Comparison of ENCODE assay signal across 8 cellular contexts in the genomic region with DNA sequence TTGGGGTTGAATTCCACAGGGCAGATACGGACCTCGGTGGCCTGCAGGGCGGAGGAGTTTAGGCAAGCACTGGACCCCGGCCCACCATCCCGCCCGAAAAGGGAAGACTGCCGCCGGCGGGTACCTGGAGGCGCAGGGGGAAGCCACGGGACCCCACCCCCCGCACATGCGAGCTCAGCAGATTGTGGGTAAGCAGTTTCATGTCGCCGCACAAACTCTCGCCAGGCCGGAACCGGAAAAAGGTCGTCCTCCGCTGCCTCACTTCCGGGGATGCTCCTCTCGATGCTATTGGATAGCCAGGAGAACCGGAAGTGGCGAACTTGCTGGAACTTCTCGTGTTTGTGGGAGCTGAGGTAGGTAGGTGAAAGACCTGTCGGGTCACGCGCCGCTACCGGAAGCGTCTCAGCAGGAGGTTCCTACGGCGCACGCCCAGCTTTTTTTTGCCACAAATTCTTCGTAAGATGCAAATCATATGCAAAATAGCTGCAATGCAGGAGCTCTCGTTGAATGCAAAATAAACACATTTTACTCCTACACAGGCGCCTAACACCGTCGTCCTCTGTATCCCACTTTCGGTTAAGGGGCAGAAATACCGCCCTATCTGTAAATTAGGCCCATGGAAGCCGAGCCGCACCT. TPM values are rescaled to one million over a fixed set of nuclear protein-coding genes. Genes with fewer than 3 reads are reported as not detected.
DNase-seq lines count a peak whose midpoint lies in the region; ATAC-seq, FAIRE-seq and TF ChIP-seq lines count a peak whose summit lies in the region.

A gene (minus strand): TSS at position 235 of the 636 bp plus-strand sequence. CDS start 33 bp downstream, at position 202.

- no peak within 1 kb of the TSS for H2AFZ ChIP-seq in OCI-LY1 (ENCODE audit: low read length)

- POLR2A ChIA-PET in Caco-2 (lab: Charles Lee): interaction anchor here (0.5 to 2.6 kb wide), 37 partner anchors 12 to 1192 kb away, joined by 3 to 86 read pairs (median 6); a partner anchor contains a TSS

- H3K9me2 ChIP-seq in OCI-LY1 (ENCODE audit: low read depth, low read length): no peaks in the 10 kb centered on the region

- no peaks in the 10 kb centered on the region for H4K20me1 ChIP-seq in OCI-LY1 (ENCODE audit: insufficient read depth, low read length)

- H3K79me2 ChIP-seq in OCI-LY1 (ENCODE audit: insufficient read depth, low read length): no peaks in the 10 kb centered on the region

- H3K36me3 ChIP-seq in Caco-2 (ENCODE audit: control insufficient read depth, insufficient read depth, low read length): peaks cover 5% of the 10 kb centered on the region
- H3K36me3 ChIP-seq in HUES64 (ENCODE audit: insufficient read depth, low read length): peaks cover 45% of the 10 kb centered on the region
- H3K36me3 ChIP-seq in OCI-LY1 (ENCODE audit: insufficient read depth, low read length): peaks cover 44% of the 10 kb centered on the region; the same call in 1 of the 2 replicates

- peak; percentile 53 for ATAC-seq in GM21390 (IDR thresholded peaks at IDR 0.05; ENCODE audit: unreplicated experiment)

- DNase-seq in Caco-2: peak; percentile 97 to 100
- peak; percentile 89 for DNase-seq in activated CD8-positive, alpha-beta memory T cell treated with anti-CD3 and anti-CD28 coated beads, Interleukin-2, amount 50 U/mL, for 4 hours
- DNase-seq in mesothelial cell of epicardium (ENCODE audit: low spot score in 2 of 2, unreplicated experiment in 2 of 2): peak; percentile 87 to 89
- DNase-seq in stimulated activated CD8-positive, alpha-beta memory T cell treated with anti-CD3 and anti-CD28 coated beads, Interleukin-2, amount 100 ng/mL, for 1 hour (ENCODE audit: low read depth in 2 of 2): peak; percentile 86 to 89

- H3K27ac Mint-ChIP-seq in Caco-2 (ENCODE audit: unreplicated experiment) (peak within 1 kb of the TSS; percentile 97), mesothelial cell of epicardium (peak within 1 kb of the TSS; percentile 100)

- H3K4me1 Mint-ChIP-seq in Caco-2 (ENCODE audit: low read depth, unreplicated experiment) (peaks cover 35% of the 10 kb centered on the region), mesothelial cell of epicardium (peaks cover 33% of the 10 kb centered on the region)

- no peaks in the 10 kb centered on the region for H3K27me3 Mint-ChIP-seq in Caco-2 (ENCODE audit: insufficient read depth, unreplicated experiment)
- no peaks in the 10 kb centered on the region for H3K27me3 Mint-ChIP-seq in mesothelial cell of epicardium (ENCODE audit: low read depth)

- peaks cover 15% of the 10 kb centered on the region for H3K4me1 ChIP-seq in Caco-2
- H3K4me1 ChIP-seq in HUES64 (ENCODE audit: insufficient read depth, low read length): peaks cover 8% of the 10 kb centered on the region; the same call in 1 of the 2 replicates
- peaks cover 18% of the 10 kb centered on the region for H3K4me1 ChIP-seq in OCI-LY1 (ENCODE audit: insufficient read depth, low read length, severe bottlenecking)

- H3K9ac ChIP-seq in HUES64 (ENCODE audit: low read depth, low read length): peak within 1 kb of the TSS; percentile 92
- H3K9ac ChIP-seq in OCI-LY1 (ENCODE audit: low read length): peak within 1 kb of the TSS; percentile 91

- H3K4me3 ChIP-seq in Caco-2 (ENCODE audit: low read depth, low read length): peak within 1 kb of the TSS; percentile 70
- H3K4me3 ChIP-seq in HUES64 (ENCODE audit: low read length): peak within 1 kb of the TSS; percentile 79
- H3K4me3 ChIP-seq in OCI-LY1 (ENCODE audit: low read depth, low read length, poor library complexity, severe bottlenecking): peak within 1 kb of the TSS; percentile 89

- BruUV-seq in Caco-2 (replicated peaks; lab: Mats Ljungman, UMichigan): no TSS peak

- TF ChIP-seq CTCF in Caco-2 (IDR thresholded peaks at IDR 0.05; ENCODE audit: insufficient read depth in 1 of 2, low read depth in 1 of 2, low read length in 1 of 2, severe bottlenecking in 1 of 2, unreplicated experiment in 1 of 2) (no peak), OCI-LY1 (IDR thresholded peaks at IDR 0.05; ENCODE audit: low read length) (no peak), mesothelial cell of epicardium (IDR thresholded peaks at IDR 0.05; ENCODE audit: unreplicated experiment) (no peak)

- no peaks in the 10 kb centered on the region for H3K9me3 ChIP-seq in Caco-2
- H3K9me3 ChIP-seq in HUES64 (ENCODE audit: insufficient read depth, low read depth, low read length): no peaks in the 10 kb centered on the region
- no peaks in the 10 kb centered on the region for H3K9me3 ChIP-seq in OCI-LY1 (ENCODE audit: low read length)

- H3K36me3 Mint-ChIP-seq in Caco-2 (ENCODE audit: insufficient read depth, unreplicated experiment) (peaks cover 72% of the 10 kb centered on the region), mesothelial cell of epicardium (peaks cover 8% of the 10 kb centered on the region)

- FAIRE-seq in endometrium (lab: Jason Lieb, UNC): peak; percentile 91

- H3K9me3 Mint-ChIP-seq in Caco-2 (ENCODE audit: unreplicated experiment): no peaks in the 10 kb centered on the region
- H3K9me3 Mint-ChIP-seq in mesothelial cell of epicardium: no peaks in the 10 kb centered on the region

- H3K27ac ChIP-seq in HUES64 (ENCODE audit: low read depth, low read length) (peak within 1 kb of the TSS; percentile 98), OCI-LY1 (ENCODE audit: low read depth, low read length, poor library complexity, severe bottlenecking) (peak within 1 kb of the TSS; percentile 94)

- H3K4me2 ChIP-seq in OCI-LY1 (ENCODE audit: low read length): peak within 1 kb of the TSS; percentile 73

- CTCF ChIA-PET in Caco-2 (lab: Charles Lee): interaction anchor here (0.6 to 3.6 kb wide), 34 partner anchors 9 to 958 kb away, joined by 3 to 274 read pairs (median 6); a partner anchor contains a TSS

- under 1% methylated on average over 43 of the region's 43 CpGs for WGBS in HUES64

- H3K4me3 Mint-ChIP-seq in Caco-2 (ENCODE audit: unreplicated experiment) (peak within 1 kb of the TSS; percentile 84), mesothelial cell of epicardium (peak within 1 kb of the TSS; percentile 93)

- H3K27me3 ChIP-seq in Caco-2 (replicated peaks; ENCODE audit: control insufficient read depth, insufficient read depth, low read length) (no peaks in the 10 kb centered on the region), HUES64 (ENCODE audit: insufficient read depth, low read length) (no peaks in the 10 kb centered on the region), OCI-LY1 (ENCODE audit: insufficient read depth, low read length) (no peaks in the 10 kb centered on the region)

- H3F3A ChIP-seq in OCI-LY1 (ENCODE audit: insufficient read depth, low read length): no peaks in the 10 kb centered on the region

- intact Hi-C loops in Caco-2 (cut with micrococcal nuclease; ENCODE audit: unreplicated experiment): loop anchor here (1.0 to 5.0 kb wide), 6 partner anchors 12 to 331 kb away; a partner anchor contains a TSS

RNA-seq across cellular contexts. Expression of the gene that starts here (rescaled TPM):
- total RNA-seq in Caco-2 (2022): 235 and 246 TPM in 2 replicates
- polyA plus RNA-seq in HUES64 (2013, experiment 1 of 2): 232 TPM
- polyA plus RNA-seq in HUES64 (2013, experiment 2 of 2): 226 TPM
- total RNA-seq in mesothelial cell of epicardium: 178 to 201 TPM (median 184 TPM) in 3 replicates

Comparison
In these comparisons a context has a peak if more than half of its experiments do, and no peak if none do; other contexts are left out.
1. Peak in every context shown above with its lines: DNase-seq, ATAC-seq, H3K4me3 ChIP-seq and H3K27ac ChIP-seq.